Comparison of ENCODE assay signal across 8 cellular contexts in genomic region chr7:8177109-8177933, GRCh38.
DNase-seq lines count a peak whose midpoint lies in the region; ATAC-seq and TF ChIP-seq lines count a peak whose summit lies in the region.

No MANE protein-coding gene starts in this region.

- peaks cover 13% of the 10 kb centered on the region for H3K4me1 Mint-ChIP-seq in mesothelial cell of epicardium

- no peaks in the 10 kb centered on the region for H3K27me3 Mint-ChIP-seq in mesothelial cell of epicardium (ENCODE audit: low read depth)

- peaks cover 3% of the 10 kb centered on the region for H3K9me3 Mint-ChIP-seq in mesothelial cell of epicardium

- H3K4me3 Mint-ChIP-seq in mesothelial cell of epicardium: no peak overlapping the region

- in situ Hi-C loops in ACHN (cut with HindIII; ENCODE audit: low pct_ligation_motif_present, low pct_unique_long_range_greater_than_20kb, low sequenced_read_pairs): no loop called here

- ATAC-seq in GM19455 (IDR thresholded peaks at IDR 0.05; ENCODE audit: unreplicated experiment): peak; percentile 58
- peak; percentile 41 for ATAC-seq in HG03460 (IDR thresholded peaks at IDR 0.05; ENCODE audit: unreplicated experiment)

- no peak overlapping the region for H3K27ac Mint-ChIP-seq in mesothelial cell of epicardium

- peak overlapping the region; percentile 41 for H3K27ac ChIP-seq in angular gyrus (ENCODE audit: low read depth, low read length)
- no peak overlapping the region for H3K27ac ChIP-seq in substantia nigra (ENCODE audit: low read depth, low read length, poor library complexity, severe bottlenecking)

- DNase-seq in DMS53 (lab: John Stamatoyannopoulos, UW) (peak; percentile 38), ACHN (no peak), midbrain (lab: John Stamatoyannopoulos, UW) (no peak), mesothelial cell of epicardium (ENCODE audit: low spot score in 2 of 2, unreplicated experiment in 2 of 2) (no peak), substantia nigra (lab: John Stamatoyannopoulos, UW) (no peak)

- TF ChIP-seq CTCF in mesothelial cell of epicardium (IDR thresholded peaks at IDR 0.05; ENCODE audit: unreplicated experiment): no peak

- no peaks in the 10 kb centered on the region for H3K36me3 Mint-ChIP-seq in mesothelial cell of epicardium
